In genomic region chr19:33271246-33272021, GRCh38 we compare ENCODE assay signal across 23 cellular contexts. TPM values are rescaled to one million over a fixed set of nuclear protein-coding genes. Genes with fewer than 3 reads are reported as not detected.
"Had no signal": no experiment of that assay in that cellular context is flagged by ENCODE, and none has a peak within 500 bp of the region (broad histone marks: within the 10 kb centered on the region; RNA-seq: fewer than 3 reads in every experiment).

No MANE protein-coding gene starts in this region.

- H3K27me3 ChIP-seq: esophagus squamous epithelium, right lobe of liver, transverse colon had no signal

- H3K4me3 ChIP-seq: esophagus squamous epithelium, gastroesophageal sphincter, lung, prostate gland, right lobe of liver, thoracic aorta, transverse colon had no signal

- H3K9me3 ChIP-seq: esophagus squamous epithelium, gastroesophageal sphincter, prostate gland, right lobe of liver, thoracic aorta, transverse colon had no signal

- H3K36me3 ChIP-seq: esophagus squamous epithelium, gastroesophageal sphincter, prostate gland, right lobe of liver, thoracic aorta, transverse colon had no signal

- H3K4me1 ChIP-seq: parathyroid adenoma had no signal

- H3K9ac ChIP-seq: parathyroid adenoma had no signal

- FAIRE-seq: keratinocyte had no signal

- H3K27ac ChIP-seq: esophagus squamous epithelium, gastroesophageal sphincter, parathyroid adenoma, prostate gland, right lobe of liver, thoracic aorta, transverse colon had no signal

- DNase-seq: esophagus squamous epithelium; foreskin fibroblast; glutamatergic neuron; immature natural killer cell; left colon; left ventricle myocardium superior; mesenchymal stem cell; naive B cell; stimulated activated CD4-positive, alpha-beta T cell treated with anti-CD3 and anti-CD28 coated beads, Interleukin-4, amount 100 ng/mL, for 24 hours; stimulated activated naive B cell treated with anti-CD40 and anti-IgM and Interleukin-4, amounts not matched to agents 10 μg/mL and 1 μg/mL and 100 μg/mL, for 72 hours; stimulated activated naive CD8-positive, alpha-beta T cell treated with anti-CD3 and anti-CD28 coated beads, Interleukin-15, amount 100 ng/mL, for 72 hours; substantia nigra; transverse colon had no signal

RNA-seq across cellular contexts. Expression of gene SLC7A10, which starts 45.8 kb away (rescaled TPM):
- total RNA-seq: epithelial cell of proximal tubule, esophagus squamous epithelium, gastroesophageal sphincter, left ventricle myocardium superior, renal cortical epithelial cell, right lobe of liver, thoracic aorta, ureter had no signal
- polyA plus RNA-seq: immature natural killer cell, keratinocyte had no signal
